ENCODE assay signal across 1 cellular context in genomic region chr1:146007048-146007784, GRCh38.
TF ChIP-seq lines count a peak whose summit lies in the region.

No MANE protein-coding gene starts in this region.

TF ChIP-seq in K562, 482 proteins besides CTCF, POLR2A, EP300 and RAD21 (continued from another document):
- TF ChIP-seq MLX (CRISPR knock-in tag; conservative IDR thresholded peaks at IDR 0.05), result no peak
- TF ChIP-seq SMAD2 (IDR thresholded peaks at IDR 0.05; ENCODE audit: low read depth, low read length), result no peak
- no peak for TF ChIP-seq PRMT5 (CRISPR knock-in tag; IDR thresholded peaks at IDR 0.05)
- TF ChIP-seq HDAC6 (IDR thresholded peaks at IDR 0.05; ENCODE audit: low read depth, low read length), result no peak
- TF ChIP-seq ZNF232 (CRISPR knock-in tag; IDR thresholded peaks at IDR 0.05), result no peak
- no peak for TF ChIP-seq ZNF175 (CRISPR knock-in tag; IDR thresholded peaks at IDR 0.05; ENCODE audit: low read depth)
- TF ChIP-seq ZNF316 (IDR thresholded peaks at IDR 0.05), result peak; percentile 81
- no peak for TF ChIP-seq PHF20 (IDR thresholded peaks at IDR 0.05; ENCODE audit: partially characterized antibody)
- no peak for TF ChIP-seq ZC3H8 (IDR thresholded peaks at IDR 0.05)
- TF ChIP-seq NR2F6 (CRISPR knock-in tag; IDR thresholded peaks at IDR 0.05), result no peak
- no peak for TF ChIP-seq FOS (IDR thresholded peaks at IDR 0.05; ENCODE audit: extremely low read depth, insufficient read length)
